8 cellular contexts compared by ENCODE assay signal in the genomic region with DNA sequence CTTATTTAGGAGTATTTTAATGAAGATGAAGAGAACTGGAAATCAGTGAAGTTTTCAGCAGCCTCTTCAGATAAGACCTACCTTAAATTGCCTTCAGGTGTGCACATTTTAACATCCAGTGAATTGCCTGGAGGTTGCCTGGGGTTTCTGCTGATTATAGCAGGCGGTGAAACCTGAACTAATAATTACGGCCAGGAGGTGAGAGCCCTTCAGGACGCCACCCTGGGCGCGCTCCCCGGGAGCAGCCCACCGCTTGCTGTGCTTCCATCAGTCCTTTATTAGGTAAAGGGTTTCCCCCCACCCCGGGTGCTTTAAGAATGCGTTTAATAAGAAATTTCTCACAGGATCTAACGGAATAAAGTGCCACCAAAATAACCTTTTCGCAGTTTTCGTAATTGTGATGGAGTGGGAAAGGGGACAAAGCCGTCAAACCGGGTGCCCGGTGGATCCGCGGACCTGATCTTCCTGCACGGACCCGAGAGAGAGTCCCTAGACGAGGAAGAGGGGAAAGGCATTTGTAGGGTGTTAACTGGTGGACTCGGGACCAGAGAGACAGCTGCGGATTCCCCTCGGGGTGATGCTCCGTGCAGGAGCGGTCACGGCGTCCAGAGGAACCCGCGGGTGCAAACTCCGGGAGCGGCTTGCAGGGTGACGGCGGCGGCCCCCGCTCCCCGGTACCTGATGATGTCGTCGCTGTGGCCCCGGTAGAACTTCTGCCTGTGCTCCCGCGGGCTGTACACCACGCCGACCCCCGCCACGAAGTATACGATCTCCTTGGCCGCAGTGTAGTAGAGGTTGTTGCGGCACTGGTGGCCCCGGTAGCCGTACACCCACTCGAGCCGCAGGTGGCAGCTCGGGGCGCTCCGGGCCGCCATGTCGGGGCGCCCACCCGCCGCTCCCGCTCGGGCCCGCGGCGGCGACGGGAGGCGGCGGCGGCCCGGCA. TPM values are rescaled to one million over a fixed set of nuclear protein-coding genes. Genes with fewer than 3 reads are reported as not detected.
DNase-seq lines count a peak whose midpoint lies in the region; ATAC-seq and TF ChIP-seq lines count a peak whose summit lies in the region.

No MANE protein-coding gene starts in this region.

- H3K36me3 ChIP-seq in KMS-11 (ENCODE audit: insufficient read depth) (no peaks in the 10 kb centered on the region), fibroblast of lung (ENCODE audit: control insufficient read depth, insufficient read depth, low read length) (no peaks in the 10 kb centered on the region), aorta (ENCODE audit: control insufficient read depth in 1 of 2, insufficient read depth in 2 of 2, low read length in 1 of 2) (no peaks in the 10 kb centered on the region)

- no peaks in the 10 kb centered on the region for H3K79me2 ChIP-seq in KMS-11 (ENCODE audit: insufficient read depth, low read depth)
- H3K79me2 ChIP-seq in fibroblast of lung (ENCODE audit: control insufficient read depth, insufficient read depth, low read length): no peaks in the 10 kb centered on the region

- CTCF ChIA-PET in activated CD8-positive, alpha-beta T cell treated with anti-CD3 and anti-CD28 coated beads for 36 hours (lab: Charles Lee): interaction anchor here (1.0 to 2.3 kb wide), 7 partner anchors 9 to 124 kb away, joined by 3 to 9 read pairs (median 4); partner anchors contain the start of gene TTC8

- peak overlapping the region; percentile 80 for H3K27ac Mint-ChIP-seq in activated CD8-positive, alpha-beta T cell treated with anti-CD3 and anti-CD28 coated beads for 36 hours
- no peak overlapping the region for H3K27ac Mint-ChIP-seq in neural crest cell (ENCODE audit: unreplicated experiment)

- H3K4me3 Mint-ChIP-seq in activated CD8-positive, alpha-beta T cell treated with anti-CD3 and anti-CD28 coated beads for 36 hours: peak overlapping the region; percentile 84
- H3K4me3 Mint-ChIP-seq in neural crest cell: peak overlapping the region; percentile 87

- H3K9me3 Mint-ChIP-seq in activated CD8-positive, alpha-beta T cell treated with anti-CD3 and anti-CD28 coated beads for 36 hours: no peaks in the 10 kb centered on the region
- H3K9me3 Mint-ChIP-seq in neural crest cell: no peaks in the 10 kb centered on the region

- no peaks in the 10 kb centered on the region for H3K27me3 ChIP-seq in KMS-11 (ENCODE audit: insufficient read depth, low read depth)
- H3K27me3 ChIP-seq in fibroblast of lung (ENCODE audit: control insufficient read depth, insufficient read depth, low read length): no peaks in the 10 kb centered on the region
- H3K27me3 ChIP-seq in aorta (ENCODE audit: control insufficient read depth in 1 of 2, insufficient read depth in 2 of 2, low read length in 1 of 2): no peaks in the 10 kb centered on the region

- H3K4me3 ChIP-seq in KMS-11 (IDR thresholded peaks at IDR 0.05; ENCODE audit: insufficient read depth, low read depth, low read length) (no peak overlapping the region), fibroblast of lung (replicated peaks in 1 of 4; ENCODE audit: control extremely low read depth in 1 of 4, insufficient read depth in 1 of 4, low read depth in 3 of 4, low read length in 4 of 4) (peak overlapping the region; percentile 40 to 67 (median 52)), aorta (ENCODE audit: low read length in 2 of 2) (peak overlapping the region; percentile 46 to 62)

- H3K9ac ChIP-seq in KMS-11: peak overlapping the region; percentile 53; the same call in 1 of the 2 replicates
- H3K9ac ChIP-seq in fibroblast of lung (ENCODE audit: insufficient read depth, low read length): peak overlapping the region; percentile 36

- 2% methylated on average over 64 to 71 of the region's 71 CpGs for whole genome bisulfite sequencing in aorta, 2 donors

- peak; percentile 1 for DNase-seq in NCI-H2196 (lab: John Stamatoyannopoulos, UW; ENCODE audit: unreplicated experiment)
- DNase-seq in NCI-H2196 treated with DMSO at 0.1 percent for 48 hours (lab: John Stamatoyannopoulos, UW; ENCODE audit: unreplicated experiment): no peak
- peak; percentile 46 for DNase-seq in activated CD8-positive, alpha-beta T cell treated with anti-CD3 and anti-CD28 coated beads for 36 hours
- DNase-seq in fibroblast of lung (ENCODE audit: low read depth in 2 of 2): peak in 1 of 2 donors; percentile 1
- DNase-seq in neural crest cell (ENCODE audit: low read depth, low spot score): peak; percentile 16
- DNase-seq in aorta: peak in 1 of 2 donors; percentile 46
- DNase-seq in HCEC 1CT: no peak

- peaks cover 23% of the 10 kb centered on the region for H3K4me1 Mint-ChIP-seq in activated CD8-positive, alpha-beta T cell treated with anti-CD3 and anti-CD28 coated beads for 36 hours (ENCODE audit: low read depth)
- H3K4me1 Mint-ChIP-seq in neural crest cell: peaks cover 4% of the 10 kb centered on the region

- H3K27me3 Mint-ChIP-seq in activated CD8-positive, alpha-beta T cell treated with anti-CD3 and anti-CD28 coated beads for 36 hours: no peaks in the 10 kb centered on the region
- peaks cover 68% of the 10 kb centered on the region for H3K27me3 Mint-ChIP-seq in neural crest cell (ENCODE audit: low read depth)

- H4K20me1 ChIP-seq in KMS-11 (ENCODE audit: insufficient read depth) (no peaks in the 10 kb centered on the region), fibroblast of lung (ENCODE audit: control insufficient read depth, extremely low read depth, insufficient read depth, low read length) (no peaks in the 10 kb centered on the region)

- H3K36me3 Mint-ChIP-seq in activated CD8-positive, alpha-beta T cell treated with anti-CD3 and anti-CD28 coated beads for 36 hours (ENCODE audit: low read depth): no peaks in the 10 kb centered on the region
- H3K36me3 Mint-ChIP-seq in neural crest cell (ENCODE audit: low read depth): no peaks in the 10 kb centered on the region

- H3K4me2 ChIP-seq in KMS-11: peak overlapping the region; percentile 52; the same call in 1 of the 2 replicates
- peak overlapping the region; percentile 79 for H3K4me2 ChIP-seq in fibroblast of lung (ENCODE audit: extremely low read depth, insufficient read depth, low read length)

- peak overlapping the region; percentile 78 for H2AFZ ChIP-seq in KMS-11 (ENCODE audit: low read depth)
- peak overlapping the region; percentile 38 for H2AFZ ChIP-seq in fibroblast of lung (ENCODE audit: low read length)

- intact Hi-C loops in activated CD8-positive, alpha-beta T cell treated with anti-CD3 and anti-CD28 coated beads for 36 hours (cut with micrococcal nuclease): loop anchor here (10.0 kb wide), 1 partner anchor 227 kb away; the partner anchor contains the start of gene ZC3H14
- intact Hi-C loops in aorta (cut with DNase I): no loop called here

- POLR2A ChIA-PET in activated CD8-positive, alpha-beta T cell treated with anti-CD3 and anti-CD28 coated beads for 36 hours (lab: Charles Lee): interaction anchor here (1.2 to 1.3 kb wide), 2 partner anchors 33 to 240 kb away, joined by 3 to 7 read pairs; partner anchors contain the start of gene TTC8

- peaks cover 16% of the 10 kb centered on the region for H3K4me1 ChIP-seq in KMS-11 (ENCODE audit: low read depth, poor library complexity, severe bottlenecking)
- no peaks in the 10 kb centered on the region for H3K4me1 ChIP-seq in fibroblast of lung (ENCODE audit: control insufficient read depth, extremely low read depth, insufficient read depth, low read length)
- no peaks in the 10 kb centered on the region for H3K4me1 ChIP-seq in aorta (ENCODE audit: control insufficient read depth in 1 of 2, insufficient read depth in 2 of 2, low read length in 2 of 2)

- no peaks in the 10 kb centered on the region for H3K9me3 ChIP-seq in fibroblast of lung (ENCODE audit: control insufficient read depth, insufficient read depth, low read depth, low read length)
- H3K9me3 ChIP-seq in aorta (ENCODE audit: control insufficient read depth, low read length): no peaks in the 10 kb centered on the region

- peak overlapping the region; percentile 46 for H3K27ac ChIP-seq in KMS-11
- H3K27ac ChIP-seq in fibroblast of lung (ENCODE audit: insufficient read depth, low read length): no peak overlapping the region
- H3K27ac ChIP-seq in aorta (ENCODE audit: low read depth in 1 of 2, low read length in 2 of 2): no peak overlapping the region

- ATAC-seq in activated CD8-positive, alpha-beta T cell treated with anti-CD3 and anti-CD28 coated beads for 36 hours: no peak
- peak; percentile 42 for ATAC-seq in aorta (ENCODE audit: low FRiP score)

- no peak for TF ChIP-seq CTCF in KMS-11 (conservative IDR thresholded peaks at IDR 0.05; ENCODE audit: low read depth, low read length)
- no peak for TF ChIP-seq CTCF in activated CD8-positive, alpha-beta T cell treated with anti-CD3 and anti-CD28 coated beads for 36 hours (IDR thresholded peaks at IDR 0.05)
- no peak for TF ChIP-seq CTCF in fibroblast of lung (conservative IDR thresholded peaks at IDR 0.05 in 1 of 2, IDR thresholded peaks at IDR 0.05 in 1 of 2; ENCODE audit: low read depth in 1 of 2, low read length in 2 of 2)
- no peak for TF ChIP-seq CTCF in neural crest cell (conservative IDR thresholded peaks at IDR 0.05)

RNA-seq across cellular contexts. Expression of gene EML5, which starts 0.9 kb away (rescaled TPM):
- 1 to 10 TPM; 2.7 to 3.8 TPM for total RNA-seq in activated CD8-positive, alpha-beta T cell treated with anti-CD3 and anti-CD28 coated beads for 36 hours
- 0.66 and 0.77 TPM in 2 replicates for total RNA-seq in fibroblast of lung
- polyA plus RNA-seq in fibroblast of lung: 0.10 and 0.43 TPM in 2 replicates
- 0.14 and 0.55 TPM in 2 replicates for polyA plus RNA-seq in fibroblast of lung (2012)
- not detected in 2 replicates for polyA minus RNA-seq in fibroblast of lung (ENCODE audit: low replicate concordance)
- total RNA-seq in neural crest cell: 1.3 TPM in 2 replicates
- 1 to 10 TPM in 1 of 2 donors, under 1 TPM in 1; 0.39 to 1.6 TPM for total RNA-seq in aorta
- polyA plus RNA-seq in aorta: under 1 TPM; 0.18 to 0.63 TPM

RNA-seq across cellular contexts. Expression of gene TTC8, which starts 32.6 kb away (rescaled TPM):
- 1 to 10 TPM; 2.5 to 4.0 TPM for total RNA-seq in activated CD8-positive, alpha-beta T cell treated with anti-CD3 and anti-CD28 coated beads for 36 hours
- total RNA-seq in fibroblast of lung: 27.5 and 31.2 TPM in 2 replicates
- polyA plus RNA-seq in fibroblast of lung: 44.2 and 49.4 TPM in 2 replicates
- polyA plus RNA-seq in fibroblast of lung (2012): 27.6 and 28.7 TPM in 2 replicates
- 5.1 and 6.7 TPM in 2 replicates for polyA minus RNA-seq in fibroblast of lung (ENCODE audit: low replicate concordance)
- 24.7 and 29.1 TPM in 2 replicates for total RNA-seq in neural crest cell
- total RNA-seq in aorta: 10 to 100 TPM; 14.1 to 21.7 TPM
- polyA plus RNA-seq in aorta: 10 to 100 TPM; 10.5 to 23.1 TPM

Comparison
In these comparisons a context has a peak if more than half of its experiments do, and no peak if none do; other contexts are left out.
1. DNase-seq: peak in NCI-H2196 (single experiment), activated CD8-positive, alpha-beta T cell treated with anti-CD3 and anti-CD28 coated beads for 36 hours (single experiment) and neural crest cell (single experiment); none in NCI-H2196 treated with DMSO at 0.1 percent for 48 hours (single experiment) and HCEC 1CT (single experiment).